ENCODE assay signal across 17 cellular contexts in genomic region chr12:33560653-33561208, GRCh38.
A peak's percentile ranks its signal among the peaks of the same experiment; 100 is the strongest.
DNase-seq lines count a peak whose midpoint lies in the region; ATAC-seq, FAIRE-seq and TF ChIP-seq lines count a peak whose summit lies in the region.
"Had no signal": no experiment of that assay in that cellular context is flagged by ENCODE, and none has a peak within 500 bp of the region (broad histone marks: within the 10 kb centered on the region; RNA-seq: fewer than 3 reads in every experiment).

No MANE protein-coding gene starts in this region.

- no peaks in the 10 kb centered on the region for H3K9me2 ChIP-seq in GM23338 (ENCODE audit: insufficient read depth)

- DNase-seq in GM23338 (ENCODE audit: low spot score) (peak; percentile 30), M059J (ENCODE audit: low read depth) (peak; percentile 4), H1 (ENCODE audit: low read depth in 1 of 2, low spot score in 2 of 2) (no peak), neuronal stem cell (ENCODE audit: low spot score) (no peak), lower leg skin (ENCODE audit: low spot score in 2 of 2) (no peak), cardiac septum (ENCODE audit: low spot score) (no peak), Kasumi-1 (lab: John Stamatoyannopoulos, UW) (no peak)
- DNase-seq: ACHN; Calu3; CD4-positive, CD25-positive, alpha-beta regulatory T cell; DMS 273 treated with DMSO at 0.1 percent for 48 hours; GOT3; HCEC 1CT; IMR-90 had no signal

- TF ChIP-seq POLR2A in H1 (IDR thresholded peaks at IDR 0.05; ENCODE audit: control extremely low read depth in 1 of 2, low read depth in 2 of 2, low read length in 2 of 2): no peak
- TF ChIP-seq POLR2A in lower leg skin (IDR thresholded peaks at IDR 0.05): no peak

- H3K27ac Mint-ChIP-seq in GM23338: peak overlapping the region; percentile 25
- H3K27ac Mint-ChIP-seq: CD4-positive, CD25-positive, alpha-beta regulatory T cell had no signal

- H2BK5ac ChIP-seq in H1 (ENCODE audit: low read depth, low read length) (peak overlapping the region; percentile 45; the same call in 1 of the 2 replicates), neuronal stem cell (ENCODE audit: low read length) (no peak overlapping the region)

- no peak for TF ChIP-seq RAD21 in H1 (IDR thresholded peaks at IDR 0.05 in 1 of 2, conservative IDR thresholded peaks at IDR 0.05 in 1 of 2; ENCODE audit: low read depth in 2 of 2, low read length in 2 of 2)

- H3K27me3 ChIP-seq in GM23338 (ENCODE audit: insufficient read depth) (no peaks in the 10 kb centered on the region), H1 (replicated peaks in 1 of 4; ENCODE audit: control insufficient read depth in 3 of 4, extremely low read depth in 1 of 4, insufficient read depth in 3 of 4, low read length in 3 of 4) (no peaks in the 10 kb centered on the region), neuronal stem cell (ENCODE audit: control insufficient read depth in 3 of 3, insufficient read depth in 3 of 3, low read depth in 1 of 3, low read length in 3 of 3) (no peaks in the 10 kb centered on the region)
- H3K27me3 ChIP-seq: BLaER1 treated with 17β-estradiol and CSF1 and Interleukin-3, amounts not matched to agents 10 nM and 100 nM had no signal

- H3K4ac ChIP-seq in H1 (replicated peaks; ENCODE audit: insufficient read length, low read depth, low read length): no peak overlapping the region
- no peak overlapping the region for H3K4ac ChIP-seq in neuronal stem cell (ENCODE audit: low read length)

- H2AK5ac ChIP-seq in H1 (ENCODE audit: low read depth, low read length) (no peak overlapping the region), neuronal stem cell (ENCODE audit: low read depth, low read length) (no peak overlapping the region)

- 75% methylated on average over 4 of the region's 4 CpGs; no CpG with 5 or more reads in 1 of the 2 experiments for WGBS in H1 (ENCODE audit: extremely low coverage in 1 of 2, insufficient coverage in 1 of 2, insufficient read length in 1 of 2, insufficient replicate concordance in 2 of 2, low coverage in 1 of 2, low lambda C conversion rate in 2 of 2, missing lambda C conversion rate in 1 of 2), 2 experiments
- WGBS in neuronal stem cell (ENCODE audit: extremely low coverage in 2 of 2, insufficient read length in 2 of 2, insufficient replicate concordance in 1 of 2), 2 donors: no CpG with 5 or more reads among the region's 4 CpGs
- 51 to 72% methylated on average over 4 of the region's 4 CpGs for WGBS in lower leg skin, 2 donors

- peak overlapping the region; percentile 75 for H2BK120ac ChIP-seq in H1 (replicated peaks; ENCODE audit: low read depth, low read length)
- H2BK120ac ChIP-seq in neuronal stem cell (ENCODE audit: low read depth, low read length): no peak overlapping the region

- H3K4me1 Mint-ChIP-seq in GM23338: peaks cover 17% of the 10 kb centered on the region
- H3K4me1 Mint-ChIP-seq: CD4-positive, CD25-positive, alpha-beta regulatory T cell had no signal

- 0 out of 2 replicates have a peak overlapping the region, but pooled peaks have one; percentile 84 for H2BK20ac ChIP-seq in H1 (ENCODE audit: low read length)

- no peak for TF ChIP-seq CTCF in GM23338 (conservative IDR thresholded peaks at IDR 0.05; ENCODE audit: low read depth in 2 of 2)
- TF ChIP-seq CTCF in H1 (IDR thresholded peaks at IDR 0.05; ENCODE audit: control extremely low read depth in 1 of 3, insufficient read depth in 1 of 3, low read depth in 1 of 3, low read length in 3 of 3): no peak
- no peak for TF ChIP-seq CTCF in lower leg skin (IDR thresholded peaks at IDR 0.05)

- no peak overlapping the region for H3K18ac ChIP-seq in H1 (ENCODE audit: extremely low read depth, low read length)
- no peak overlapping the region for H3K18ac ChIP-seq in neuronal stem cell (ENCODE audit: low read length)

- 0 out of 2 replicates have a peak overlapping the region, but pooled peaks have one; percentile 65 for H2BK12ac ChIP-seq in H1 (ENCODE audit: low read depth, low read length)
- no peak overlapping the region for H2BK12ac ChIP-seq in neuronal stem cell (ENCODE audit: low read length)

- no peaks in the 10 kb centered on the region for H3F3A ChIP-seq in GM23338 (replicated peaks; ENCODE audit: low read depth)

- H4K5ac ChIP-seq in H1 (ENCODE audit: insufficient read length, low read depth, low read length): no peak overlapping the region

- no peak; the same call in 2 of the 3 replicates for ATAC-seq in GM23338
- ATAC-seq: GM12878 had no signal

- H4K8ac ChIP-seq in H1 (ENCODE audit: extremely low read depth, insufficient read depth, low read length) (no peak overlapping the region), neuronal stem cell (ENCODE audit: low read depth, low read length) (no peak overlapping the region)

- no peaks in the 10 kb centered on the region for H3K23me2 ChIP-seq in H1 (ENCODE audit: low read depth, low read length)

- H3K27me3 Mint-ChIP-seq in GM23338 (ENCODE audit: insufficient read depth, low read depth, poor library complexity): peaks cover 3% of the 10 kb centered on the region
- H3K27me3 Mint-ChIP-seq: CD4-positive, CD25-positive, alpha-beta regulatory T cell had no signal

- peaks cover 4% of the 10 kb centered on the region; the same call in 1 of the 2 replicates for H3K36me3 ChIP-seq in GM23338 (ENCODE audit: insufficient read depth)
- no peaks in the 10 kb centered on the region for H3K36me3 ChIP-seq in H1 (ENCODE audit: control insufficient read depth in 2 of 4, insufficient read depth in 4 of 4, low read length in 3 of 4)
- no peaks in the 10 kb centered on the region for H3K36me3 ChIP-seq in neuronal stem cell (replicated peaks in 1 of 2; ENCODE audit: control insufficient read depth in 2 of 2, insufficient read depth in 2 of 2, low read length in 2 of 2)
- H3K36me3 ChIP-seq: BLaER1 treated with 17β-estradiol and CSF1 and Interleukin-3, amounts not matched to agents 10 nM and 100 nM had no signal

- no peak overlapping the region for H3K4me3 Mint-ChIP-seq in GM23338
- H3K4me3 Mint-ChIP-seq: CD4-positive, CD25-positive, alpha-beta regulatory T cell had no signal

- H2BK15ac ChIP-seq in H1 (ENCODE audit: low read length) (no peak overlapping the region; the same call in 1 of the 2 replicates), neuronal stem cell (ENCODE audit: low read length) (no peak overlapping the region)

- no peak overlapping the region for H3K14ac ChIP-seq in H1 (ENCODE audit: insufficient read length)
- H3K14ac ChIP-seq in neuronal stem cell (ENCODE audit: low read length): no peak overlapping the region

- H3K79me1 ChIP-seq in H1 (ENCODE audit: low read depth, low read length): no peaks in the 10 kb centered on the region
- H3K79me1 ChIP-seq in neuronal stem cell (ENCODE audit: low read depth, low read length): no peaks in the 10 kb centered on the region

- peak overlapping the region; percentile 56 for H3K4me2 ChIP-seq in GM23338
- no peak overlapping the region for H3K4me2 ChIP-seq in H1 (ENCODE audit: insufficient read depth in 1 of 2, low read depth in 2 of 2, low read length in 2 of 2)
- H3K4me2 ChIP-seq in neuronal stem cell (ENCODE audit: insufficient read depth, low read length, poor library complexity, severe bottlenecking): no peak overlapping the region
- H3K4me2 ChIP-seq: BLaER1 treated with 17β-estradiol and CSF1 and Interleukin-3, amounts not matched to agents 10 nM and 100 nM had no signal

- H3K9ac ChIP-seq in H1 (replicated peaks in 1 of 4; ENCODE audit: extremely low read depth in 1 of 4, low read depth in 3 of 4, low read length in 3 of 4) (no peak overlapping the region), neuronal stem cell (ENCODE audit: low read depth, low read length, poor library complexity) (no peak overlapping the region)
- H3K9ac ChIP-seq: BLaER1 treated with 17β-estradiol and CSF1 and Interleukin-3, amounts not matched to agents 10 nM and 100 nM had no signal

- peaks cover 9% of the 10 kb centered on the region for H3K36me3 Mint-ChIP-seq in GM23338 (ENCODE audit: low read depth)
- H3K36me3 Mint-ChIP-seq: CD4-positive, CD25-positive, alpha-beta regulatory T cell had no signal

- TF ChIP-seq EP300 in H1 (IDR thresholded peaks at IDR 0.05; ENCODE audit: borderline replicate concordance in 1 of 2, low read depth in 2 of 2, low read length in 2 of 2): no peak

- peaks cover 0 to 8% of the 10 kb centered on the region in 2 experiments; a peak in 2 of 4 replicates for H3K9me3 ChIP-seq in H1 (ENCODE audit: insufficient read depth in 2 of 2, low read depth in 1 of 2, low read length in 1 of 2)
- peaks cover 4 to 14% of the 10 kb centered on the region in 2 donors for H3K9me3 ChIP-seq in neuronal stem cell (replicated peaks in 1 of 2; ENCODE audit: control insufficient read depth in 2 of 2, insufficient read depth in 1 of 2, low read depth in 1 of 2, low read length in 2 of 2)

- peak overlapping the region; percentile 60 for H4K91ac ChIP-seq in H1 (replicated peaks; ENCODE audit: insufficient read length, low read length)
- no peak overlapping the region for H4K91ac ChIP-seq in neuronal stem cell (ENCODE audit: low read depth, low read length, poor library complexity)

- no peak overlapping the region for H3K56ac ChIP-seq in H1 (replicated peaks; ENCODE audit: insufficient read length, low read depth, low read length)

- FAIRE-seq in H1 (lab: Jason Lieb, UNC): no peak
- FAIRE-seq: GM12878, GM18507 had no signal

- no peak overlapping the region; the same call in 1 of the 2 replicates for H3K27ac ChIP-seq in GM23338 (ENCODE audit: low read depth)
- no peak overlapping the region for H3K27ac ChIP-seq in H1 (ENCODE audit: low read depth, low read length)
- H3K27ac ChIP-seq in neuronal stem cell (replicated peaks; ENCODE audit: low read length): no peak overlapping the region
- H3K27ac ChIP-seq: BLaER1 treated with 17β-estradiol and CSF1 and Interleukin-3, amounts not matched to agents 10 nM and 100 nM had no signal

- intact Hi-C loops in lower leg skin (cut with DNase I; ENCODE audit: low total_unique reads): no loop called here
- intact Hi-C loops in cardiac septum (cut with DNase I): no loop called here

- H3K23ac ChIP-seq in H1 (ENCODE audit: insufficient read length): no peak overlapping the region
- no peak overlapping the region for H3K23ac ChIP-seq in neuronal stem cell (ENCODE audit: low read depth, low read length, poor library complexity)

- peaks cover 18% of the 10 kb centered on the region for H3K9me3 Mint-ChIP-seq in GM23338

- POLR2A ChIA-PET in H1 (lab: Charles Lee; ENCODE audit: partially characterized antibody): no interaction called here

- H3K4me1 ChIP-seq in GM23338 (ENCODE audit: insufficient read depth) (peaks cover 6% of the 10 kb centered on the region; the same call in 1 of the 2 replicates), H1 (replicated peaks in 1 of 4; ENCODE audit: control insufficient read depth in 3 of 4, insufficient read depth in 4 of 4, low read length in 3 of 4) (peaks cover 0 to 2% (median 0%) of the 10 kb centered on the region in 4 experiments; a peak in 1 of 7 replicates), neuronal stem cell (ENCODE audit: control insufficient read depth in 2 of 2, insufficient read depth in 1 of 2, low read depth in 1 of 2, low read length in 2 of 2) (no peaks in the 10 kb centered on the region)
- H3K4me1 ChIP-seq: BLaER1 treated with 17β-estradiol and CSF1 and Interleukin-3, amounts not matched to agents 10 nM and 100 nM had no signal

- H3K4me3 ChIP-seq in GM23338: no peak overlapping the region
- H3K4me3 ChIP-seq in H1 (ENCODE audit: extremely low read depth in 1 of 4, insufficient read depth in 2 of 4, low read depth in 3 of 4, low read length in 4 of 4): no peak overlapping the region
- no peak overlapping the region for H3K4me3 ChIP-seq in neuronal stem cell (ENCODE audit: low read length in 2 of 2)
- H3K4me3 ChIP-seq in lower leg skin (ENCODE audit: low read depth, poor library complexity, severe bottlenecking): no peak overlapping the region
- H3K4me3 ChIP-seq: BLaER1 treated with 17β-estradiol and CSF1 and Interleukin-3, amounts not matched to agents 10 nM and 100 nM; GM12878 had no signal

- CTCF ChIA-PET in H1 (lab: Charles Lee; ENCODE audit: partially characterized antibody): no interaction called here

- H2AFZ ChIP-seq in GM23338 (peak overlapping the region; percentile 75; the same call in 1 of the 2 replicates), H1 (ENCODE audit: low read length) (peak overlapping the region; percentile 61; the same call in 1 of the 2 replicates), neuronal stem cell (ENCODE audit: low read length) (peak overlapping the region; percentile 51)

- no peaks in the 10 kb centered on the region for H3K79me2 ChIP-seq in GM23338 (replicated peaks; ENCODE audit: insufficient read depth)
- H3K79me2 ChIP-seq in H1 (ENCODE audit: control insufficient read depth in 1 of 2, insufficient read depth in 2 of 2, low read length in 2 of 2): no peaks in the 10 kb centered on the region

- H4K20me1 ChIP-seq in GM23338 (replicated peaks; ENCODE audit: insufficient read depth) (no peaks in the 10 kb centered on the region), H1 (replicated peaks in 1 of 2; ENCODE audit: control insufficient read depth in 1 of 2, insufficient read depth in 2 of 2, low read length in 2 of 2) (no peaks in the 10 kb centered on the region)
- H4K20me1 ChIP-seq: BLaER1 treated with 17β-estradiol and CSF1 and Interleukin-3, amounts not matched to agents 10 nM and 100 nM had no signal

Comparison
In these comparisons a context has a peak if more than half of its experiments do, and no peak if none do; other contexts are left out.
1. DNase-seq: peak in GM23338 (single experiment) and M059J (single experiment); none in H1 (0 of 2), neuronal stem cell (single experiment), lower leg skin (0 of 2), cardiac septum (single experiment) and Kasumi-1 (0 of 2).
2. Peak in every context shown above with its lines, with median percentiles within 50 percentile points of each other: H2AFZ ChIP-seq.